ENCODE assay signal across 8 cellular contexts in the genomic region with DNA sequence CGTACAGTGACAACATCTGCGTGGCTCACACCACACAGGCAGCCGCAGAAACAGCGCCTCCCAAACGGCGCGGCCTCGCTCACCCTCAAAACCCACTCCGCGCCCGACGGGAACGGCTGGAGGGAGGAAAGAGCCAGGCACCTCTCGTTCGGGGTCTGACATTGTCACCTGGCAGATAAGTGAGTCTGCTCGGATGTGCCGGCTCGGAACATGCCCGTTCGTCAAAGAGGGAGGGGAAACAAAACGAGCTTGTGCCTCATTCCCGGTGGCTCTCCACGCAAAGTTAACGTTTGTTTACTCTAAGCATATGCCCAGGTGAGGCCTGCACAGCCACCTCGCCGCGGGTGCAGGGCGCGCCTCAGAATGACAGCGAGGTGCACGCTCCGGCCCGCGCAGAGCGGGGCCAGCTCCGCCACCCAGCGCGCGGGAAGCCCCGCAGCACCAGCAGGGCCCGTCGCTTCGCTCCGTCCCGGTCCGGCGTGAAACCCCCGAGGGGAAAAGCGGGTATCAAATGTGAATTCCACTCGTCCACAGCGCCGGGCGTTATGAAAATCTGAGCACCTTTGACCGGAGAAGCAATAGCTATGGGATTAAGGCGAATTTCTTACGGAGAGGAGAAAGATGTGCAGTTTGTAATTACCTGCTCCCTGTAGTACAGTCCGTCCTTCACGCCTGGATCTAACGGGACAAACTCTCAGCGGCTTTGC.
DNase-seq lines count a peak whose midpoint lies in the region; ATAC-seq and TF ChIP-seq lines count a peak whose summit lies in the region.

No MANE protein-coding gene starts in this region.

- no peak overlapping the region for H3K27ac Mint-ChIP-seq in effector memory CD8-positive, alpha-beta T cell

- H2AFZ ChIP-seq in neuron (ENCODE audit: low read depth, low read length): peak overlapping the region; percentile 92

- POLR2A ChIA-PET in RWPE1 (lab: Yijun Ruan, JAX; ENCODE audit: low non-redundant PET): no interaction called here

- no peak overlapping the region for H3K27ac ChIP-seq in RWPE1

- H3K9me3 ChIP-seq in neuron (ENCODE audit: low read length): no peaks in the 10 kb centered on the region

- peaks cover 6% of the 10 kb centered on the region for H3K36me3 Mint-ChIP-seq in effector memory CD8-positive, alpha-beta T cell (ENCODE audit: insufficient read depth)

- DNase-seq in D341Med (ENCODE audit: low spot score) (peak; percentile 63), NB4 (ENCODE audit: low read depth) (peak; percentile 32), SW480 (ENCODE audit: low spot score) (no peak), RWPE1 (ENCODE audit: low spot score) (no peak)
- DNase-seq in effector memory CD8-positive, alpha-beta T cell: no peak

- H3K27me3 ChIP-seq in neuron (ENCODE audit: insufficient read depth, low read length): peaks cover 22% of the 10 kb centered on the region

- H3K4me1 Mint-ChIP-seq in effector memory CD8-positive, alpha-beta T cell (ENCODE audit: low read depth in 2 of 2): peaks cover 10 to 16% of the 10 kb centered on the region in 2 donors

- ATAC-seq in effector memory CD8-positive, alpha-beta T cell (replicated peaks): peak; percentile 47
- ATAC-seq in HG03378 (IDR thresholded peaks at IDR 0.05; ENCODE audit: unreplicated experiment) (no peak), HG03521 (IDR thresholded peaks at IDR 0.05; ENCODE audit: unreplicated experiment) (no peak)

- no peak for TF ChIP-seq POLR2A in NB4 (IDR thresholded peaks at IDR 0.05; ENCODE audit: extremely low read depth, insufficient read length)

- H3K4me1 ChIP-seq in neuron (ENCODE audit: insufficient read depth, low read length): peaks cover 33% of the 10 kb centered on the region

- CTCF ChIA-PET in RWPE1 (lab: Yijun Ruan, JAX): interaction anchor here (0.6 kb wide), 2 partner anchors 63 to 1528 kb away, joined by 4 to 6 read pairs; no protein-coding TSS in a partner anchor

- H3K4me3 ChIP-seq in NB4 (ENCODE audit: low read depth, low read length) (peak overlapping the region; percentile 13), neuron (ENCODE audit: low read length) (peak overlapping the region; percentile 61)

- H3K36me3 ChIP-seq in neuron (ENCODE audit: insufficient read depth, low read length): no peaks in the 10 kb centered on the region

- no peaks in the 10 kb centered on the region for H3K9me3 Mint-ChIP-seq in effector memory CD8-positive, alpha-beta T cell

- peak; percentile 7 for TF ChIP-seq CTCF in NB4 (IDR thresholded peaks at IDR 0.05; ENCODE audit: low read depth, low read length)
- no peak for TF ChIP-seq CTCF in RWPE1 (conservative IDR thresholded peaks at IDR 0.05; ENCODE audit: low read depth)

- H3K27me3 Mint-ChIP-seq in effector memory CD8-positive, alpha-beta T cell: peaks cover 81 to 94% of the 10 kb centered on the region in 2 donors

- H3K4me3 Mint-ChIP-seq in effector memory CD8-positive, alpha-beta T cell: peak overlapping the region; percentile 70 to 74

Comparison
In these comparisons a context has a peak if more than half of its experiments do, and no peak if none do; other contexts are left out.
1. DNase-seq: peak in D341Med (single experiment) and NB4 (single experiment); none in effector memory CD8-positive, alpha-beta T cell (0 of 3), SW480 (single experiment) and RWPE1 (single experiment).